ENCODE assay signal across 8 cellular contexts in genomic region chr10:104028146-104028545, GRCh38. TPM values are rescaled to one million over a fixed set of nuclear protein-coding genes. Genes with fewer than 3 reads are reported as not detected.
A peak's percentile ranks its signal among the peaks of the same experiment; 100 is the strongest.
DNase-seq lines count a peak whose midpoint lies in the region; ATAC-seq, FAIRE-seq and TF ChIP-seq lines count a peak whose summit lies in the region.

No MANE protein-coding gene starts in this region.

- no peak for FAIRE-seq in GM12892 (lab: Jason Lieb, UNC)

- DNase-seq in G401 (ENCODE audit: low spot score) = peak; percentile 65
- peak; percentile 21 for DNase-seq in NCI-H69 (lab: John Stamatoyannopoulos, UW)
- DNase-seq in erythroblast (lab: John Stamatoyannopoulos, UW) = peak; percentile 26
- DNase-seq in nucleus accumbens (lab: John Stamatoyannopoulos, UW) = peak in 39 of 56 donors; percentile 15 to 78 (median 42)
- no peak for DNase-seq in T-helper 1 cell
- no peak for DNase-seq in NCI-H2107 treated with DMSO at 0.1 percent for 48 hours (lab: John Stamatoyannopoulos, UW; ENCODE audit: unreplicated experiment)
- DNase-seq in GM12892 (ENCODE audit: insufficient read length) = no peak

- no peak for ATAC-seq in HG02852 (IDR thresholded peaks at IDR 0.05; ENCODE audit: unreplicated experiment)

- TF ChIP-seq POLR2A in erythroblast (IDR thresholded peaks at IDR 0.05; ENCODE audit: low read length) (no peak), GM12892 (IDR thresholded peaks at IDR 0.05; ENCODE audit: low read depth, low read length) (no peak)

- in situ Hi-C loops in G401 (cut with HindIII; ENCODE audit: low sequenced_read_pairs) = loop anchor here (10.0 kb wide), 1 partner anchor 113 kb away; the partner anchor contains the start of gene STN1

RNA-seq across cellular contexts. Expression of gene COL17A1, which starts 57.5 kb away (rescaled TPM):
- total RNA-seq in G401 (2014; rRNA removed; shearing (Covaris generic)) = 0.03 and 0.06 TPM in 2 replicates
- polyA plus RNA-seq in GM12892 (2012; ENCODE audit: missing spikeins) = not detected

Comparison
In these comparisons a context has a peak if more than half of its experiments do, and no peak if none do; other contexts are left out.
1. DNase-seq: peak in G401 (single experiment), NCI-H69 (single experiment), erythroblast (2 of 2) and nucleus accumbens (39 of 56); none in T-helper 1 cell (0 of 5), NCI-H2107 treated with DMSO at 0.1 percent for 48 hours (single experiment) and GM12892 (single experiment).